ENCODE assay signal across 11 cellular contexts in genomic region chr1:178540646-178541045, GRCh38. TPM values are rescaled to one million over a fixed set of nuclear protein-coding genes. Genes with fewer than 3 reads are reported as not detected.
DNase-seq lines count a peak whose midpoint lies in the region; FAIRE-seq and TF ChIP-seq lines count a peak whose summit lies in the region.
"Had no signal": no experiment of that assay in that cellular context is flagged by ENCODE, and none has a peak within 500 bp of the region (broad histone marks: within the 10 kb centered on the region; RNA-seq: fewer than 3 reads in every experiment).

No MANE protein-coding gene starts in this region.

- peak overlapping the region; percentile 25 for H3K4me2 ChIP-seq in osteoblast (ENCODE audit: insufficient read depth, low read length)

- no peak for FAIRE-seq in GM12892 (lab: Jason Lieb, UNC)

- DNase-seq in D341Med (ENCODE audit: low spot score): peak; percentile 15
- DNase-seq in NCI-H2171 treated with DMSO at 0.1 percent for 48 hours (lab: John Stamatoyannopoulos, UW): peak; percentile 82
- peak in 8 of 10 donors; percentile 29 to 80 (median 65) for DNase-seq in dorsolateral prefrontal cortex
- peak; percentile 94 for DNase-seq in osteoblast (ENCODE audit: insufficient read length, low spot score, missing footprints)
- no peak for DNase-seq in GM12892 (ENCODE audit: insufficient read length)
- no peak for DNase-seq in Caco-2
- DNase-seq in activated CD4-positive, alpha-beta T cell treated with anti-CD3 and anti-CD28 coated beads, Interleukin-2, amount 50 U/mL, for 48 hours: no peak
- DNase-seq in hippocampal formation (lab: John Stamatoyannopoulos, UW): no peak
- DNase-seq: activated CD4-positive, alpha-beta T cell treated with anti-CD3 and anti-CD28 coated beads, Interleukin-2, amount 50 U/mL, for 1 hour; NCI-H1048 had no signal

- H3K27me3 Mint-ChIP-seq in Caco-2 (ENCODE audit: insufficient read depth, unreplicated experiment): no peaks in the 10 kb centered on the region

- no peak for TF ChIP-seq CTCF in dorsolateral prefrontal cortex (IDR thresholded peaks at IDR 0.05 in 54 of 56, conservative IDR thresholded peaks at IDR 0.05 in 2 of 56; ENCODE audit: low read depth in 1 of 56, partially characterized antibody in 56 of 56)
- no peak for TF ChIP-seq CTCF in osteoblast (IDR thresholded peaks at IDR 0.05; ENCODE audit: extremely low read depth, low read depth, low read length)
- no peak for TF ChIP-seq CTCF in Caco-2 (IDR thresholded peaks at IDR 0.05; ENCODE audit: insufficient read depth in 1 of 2, low read depth in 1 of 2, low read length in 1 of 2, severe bottlenecking in 1 of 2, unreplicated experiment in 1 of 2)

- peaks cover 9% of the 10 kb centered on the region for H3K36me3 Mint-ChIP-seq in Caco-2 (ENCODE audit: insufficient read depth, unreplicated experiment)

- no peaks in the 10 kb centered on the region for H3K36me3 ChIP-seq in osteoblast (ENCODE audit: insufficient read depth, low read length)
- H3K36me3 ChIP-seq in Caco-2 (ENCODE audit: control insufficient read depth, insufficient read depth, low read length): no peaks in the 10 kb centered on the region; the same call in 1 of the 2 replicates

- no peak overlapping the region for H2AFZ ChIP-seq in osteoblast (ENCODE audit: low read length)

- H3K4me1 Mint-ChIP-seq in Caco-2 (ENCODE audit: low read depth, unreplicated experiment): peaks cover 23% of the 10 kb centered on the region

- POLR2A ChIA-PET in Caco-2 (lab: Charles Lee): no interaction called here

- intact Hi-C loops in dorsolateral prefrontal cortex (cut with DNase I): loop anchor here in 1 of 2 donors (5.0 to 10.0 kb wide), 2 partner anchors 184 to 462 kb away; partner anchors contain the start of gene RALGPS2
- intact Hi-C loops in Caco-2 (cut with micrococcal nuclease; ENCODE audit: unreplicated experiment): loop anchor here (5.0 to 10.0 kb wide), 3 partner anchors 72 to 347 kb away; no protein-coding TSS in a partner anchor

- H3K4me1 ChIP-seq in osteoblast (ENCODE audit: insufficient read depth, low read length): peaks cover 55% of the 10 kb centered on the region
- H3K4me1 ChIP-seq in Caco-2: peaks cover 39% of the 10 kb centered on the region

- H3K27ac ChIP-seq in dorsolateral prefrontal cortex: peak overlapping the region in 7 of 59 donors; percentile 1 to 76 (median 21)
- no peak overlapping the region for H3K27ac ChIP-seq in osteoblast (ENCODE audit: low read depth, low read length)
- H3K27ac ChIP-seq: RWPE1 had no signal

- TF ChIP-seq POLR2A in GM12892 (IDR thresholded peaks at IDR 0.05; ENCODE audit: low read depth, low read length): no peak

- peak overlapping the region in 1 of 59 donors; percentile 12 for H3K4me3 ChIP-seq in dorsolateral prefrontal cortex
- no peak overlapping the region for H3K4me3 ChIP-seq in osteoblast (ENCODE audit: insufficient read depth, low read length)
- H3K4me3 ChIP-seq in Caco-2 (ENCODE audit: low read depth, low read length): no peak overlapping the region

- H3K9me3 ChIP-seq in osteoblast (ENCODE audit: low read depth, low read length) (no peaks in the 10 kb centered on the region), Caco-2 (no peaks in the 10 kb centered on the region)

- CTCF ChIA-PET in Caco-2 (lab: Charles Lee): interaction anchor here (1.3 kb wide), 1 partner anchor 462 kb away, joined by 5 read pairs; no protein-coding TSS in a partner anchor

- no peaks in the 10 kb centered on the region for H4K20me1 ChIP-seq in osteoblast (ENCODE audit: insufficient read depth, low read length)

- no peak overlapping the region for H3K27ac Mint-ChIP-seq in Caco-2 (ENCODE audit: unreplicated experiment)

- no peak overlapping the region for H3K4me3 Mint-ChIP-seq in Caco-2 (ENCODE audit: unreplicated experiment)

- BruUV-seq in Caco-2 (replicated peaks; lab: Mats Ljungman, UMichigan): no TSS peak

- peaks cover 18% of the 10 kb centered on the region for H3K79me2 ChIP-seq in osteoblast (ENCODE audit: insufficient read depth, low read length)

- no peaks in the 10 kb centered on the region for H3K27me3 ChIP-seq in dorsolateral prefrontal cortex
- H3K27me3 ChIP-seq in osteoblast (ENCODE audit: insufficient read depth, low read length): no peaks in the 10 kb centered on the region
- no peaks in the 10 kb centered on the region for H3K27me3 ChIP-seq in Caco-2 (replicated peaks; ENCODE audit: control insufficient read depth, insufficient read depth, low read length)

- H3K9me3 Mint-ChIP-seq in Caco-2 (ENCODE audit: unreplicated experiment): no peaks in the 10 kb centered on the region

RNA-seq across cellular contexts. Expression of gene TEX35, which starts 27.7 kb away (rescaled TPM):
- total RNA-seq in dorsolateral prefrontal cortex (under 1 TPM in 5 of 120 experiments, not detected in 115; 0.11 to 0.63 (median 0.36) TPM), osteoblast (not detected in 2 replicates), Caco-2 (2022) (not detected in 2 replicates)
- not detected for polyA plus RNA-seq in GM12892 (2012; ENCODE audit: missing spikeins)

RNA-seq across cellular contexts. Expression of gene CLEC20A, which starts 43.9 kb away (rescaled TPM):
- under 1 TPM in 6 of 120 experiments, not detected in 114; 0.48 to 0.94 (median 0.50) TPM for total RNA-seq in dorsolateral prefrontal cortex
- under 0.01 TPM in 1 of 2 replicates, not detected in the other for total RNA-seq in osteoblast
- not detected for polyA plus RNA-seq in GM12892 (2012; ENCODE audit: missing spikeins)
- not detected in 2 replicates for total RNA-seq in Caco-2 (2022)

Comparison
In these comparisons a context has a peak if more than half of its experiments do, and no peak if none do; other contexts are left out.
1. DNase-seq: peak in D341Med (single experiment), NCI-H2171 treated with DMSO at 0.1 percent for 48 hours (single experiment), dorsolateral prefrontal cortex (8 of 10) and osteoblast (single experiment); none in GM12892 (single experiment), Caco-2 (0 of 2), activated CD4-positive, alpha-beta T cell treated with anti-CD3 and anti-CD28 coated beads, Interleukin-2, amount 50 U/mL, for 48 hours (0 of 2) and hippocampal formation (0 of 2).